Comparison of ENCODE assay signal across 26 cellular contexts in the genomic region with DNA sequence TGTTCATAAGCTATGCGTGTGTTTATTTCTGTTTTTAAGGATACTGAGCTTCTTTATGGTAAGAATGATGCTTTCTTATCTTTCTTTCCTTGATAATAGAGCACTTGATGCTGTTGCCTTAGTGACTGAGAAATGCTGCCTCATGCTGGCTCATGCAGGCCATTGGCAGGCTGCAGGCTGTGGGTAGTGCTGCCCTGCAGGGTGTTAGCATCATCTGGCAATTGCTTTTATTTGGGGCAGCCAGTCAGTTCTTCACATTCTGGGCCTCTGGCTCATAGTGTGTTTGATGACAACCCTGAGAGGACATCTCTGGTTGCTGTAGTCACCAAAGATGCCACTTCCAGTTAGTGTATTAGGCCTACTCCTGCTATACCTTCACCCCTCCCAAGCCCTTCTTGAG.
"Had no signal": no experiment of that assay in that cellular context is flagged by ENCODE, and none has a peak within 500 bp of the region (broad histone marks: within the 10 kb centered on the region; RNA-seq: fewer than 3 reads in every experiment).

No MANE protein-coding gene starts in this region.

- DNase-seq: activated CD4-positive, alpha-beta memory T cell treated with anti-CD3 and anti-CD28 coated beads for 36 hours; activated CD4-positive, alpha-beta T cell treated with anti-CD3 and anti-CD28 coated beads for 1 hour; activated CD4-positive, alpha-beta T cell treated with anti-CD3 and anti-CD28 coated beads for 4 hours; activated CD4-positive, alpha-beta T cell treated with anti-CD3 and anti-CD28 coated beads, Interleukin-2, amount 50 U/mL, for 1 hour; activated CD8-positive, alpha-beta memory T cell treated with anti-CD3 and anti-CD28 coated beads, Interleukin-2, amount 10 ng/mL, durations not matched to agents 7 days and 5 days; activated CD8-positive, alpha-beta memory T cell treated with anti-CD3 and anti-CD28 coated beads, Interleukin-2, amount 50 U/mL, for 4 hours; activated CD8-positive, alpha-beta T cell treated with anti-CD3 and anti-CD28 coated beads, Interleukin-2, amount 10 ng/mL, durations not matched to agents 7 days and 5 days; activated effector memory CD4-positive, alpha-beta T cell treated with anti-CD3 and anti-CD28 coated beads, Interleukin-2, amount 50 U/mL, for 16 hours; activated naive CD4-positive, alpha-beta T cell treated with anti-CD3 and anti-CD28 coated beads for 36 hours; activated naive CD8-positive, alpha-beta T cell treated with anti-CD3 and anti-CD28 coated beads for 36 hours; activated naive CD8-positive, alpha-beta T cell treated with anti-CD3 and anti-CD28 coated beads, Interleukin-2, amount 50 U/mL, for 24 hours; activated T-cell treated with anti-CD3 and anti-CD28 coated beads, Interleukin-2, amount 50 U/mL, for 1 hour; activated T-cell treated with anti-CD3 and anti-CD28 coated beads, Interleukin-2, amount 50 U/mL, for 48 hours; adrenal gland; amygdala; aorta; body of pancreas; caudate nucleus; effector CD8-positive, alpha-beta T cell; foreskin fibroblast; head of caudate nucleus; T-helper 2 cell had no signal

- H3K9me3 Mint-ChIP-seq: activated CD4-positive, alpha-beta memory T cell treated with anti-CD3 and anti-CD28 coated beads for 36 hours; activated naive CD4-positive, alpha-beta T cell treated with anti-CD3 and anti-CD28 coated beads for 36 hours; activated naive CD4-positive, alpha-beta T cell treated with anti-CD3 and anti-CD28 coated beads, Interleukin-2, amount 50 U/mL, for 24 hours; activated naive CD8-positive, alpha-beta T cell treated with anti-CD3 and anti-CD28 coated beads for 36 hours; activated naive CD8-positive, alpha-beta T cell treated with anti-CD3 and anti-CD28 coated beads, Interleukin-2, amount 50 U/mL, for 24 hours; activated T-helper 1 cell treated with anti-CD3 and anti-CD28 coated beads, Interleukin-12 subunit alpha, Interleukin-12 subunit beta, Interleukin-2, Interleukin-4 antibody, amounts not matched to agents 30 ng/mL and 10 ng/mL and 1 ng/mL, durations not matched to agents 14 hours and 24 hours and 36 hours; activated T-helper 2 cell treated with anti-CD3 and anti-CD28 coated beads, Interferon-gamma antibody, Interleukin-2, Interleukin-4, amounts not matched to agents 10 μg/mL and 5 μg/mL and 100 μg/mL, durations not matched to agents 14 hours and 24 hours and 36 hours had no signal

- H3K4me1 Mint-ChIP-seq: activated CD8-positive, alpha-beta memory T cell treated with anti-CD3 and anti-CD28 coated beads, Interleukin-2, amount 10 ng/mL, durations not matched to agents 7 days and 5 days; activated naive CD4-positive, alpha-beta T cell treated with anti-CD3 and anti-CD28 coated beads, Interleukin-2, amount 50 U/mL, for 24 hours; activated naive CD8-positive, alpha-beta T cell treated with anti-CD3 and anti-CD28 coated beads for 36 hours; activated naive CD8-positive, alpha-beta T cell treated with anti-CD3 and anti-CD28 coated beads, Interleukin-2, amount 50 U/mL, for 24 hours had no signal

- H3K4me3 Mint-ChIP-seq: activated CD4-positive, alpha-beta memory T cell treated with anti-CD3 and anti-CD28 coated beads for 36 hours; activated CD8-positive, alpha-beta memory T cell treated with anti-CD3 and anti-CD28 coated beads, Interleukin-2, amount 10 ng/mL, durations not matched to agents 7 days and 5 days; activated CD8-positive, alpha-beta T cell treated with anti-CD3 and anti-CD28 coated beads, Interleukin-2, amount 10 ng/mL, durations not matched to agents 7 days and 5 days; activated naive CD4-positive, alpha-beta T cell treated with anti-CD3 and anti-CD28 coated beads for 36 hours; activated naive CD4-positive, alpha-beta T cell treated with anti-CD3 and anti-CD28 coated beads, Interleukin-2, amount 50 U/mL, for 24 hours; activated naive CD8-positive, alpha-beta T cell treated with anti-CD3 and anti-CD28 coated beads for 36 hours; activated naive CD8-positive, alpha-beta T cell treated with anti-CD3 and anti-CD28 coated beads, Interleukin-2, amount 50 U/mL, for 24 hours; activated T-helper 1 cell treated with anti-CD3 and anti-CD28 coated beads, Interleukin-12 subunit alpha, Interleukin-12 subunit beta, Interleukin-2, Interleukin-4 antibody, amounts not matched to agents 30 ng/mL and 10 ng/mL and 1 ng/mL, durations not matched to agents 14 hours and 24 hours and 36 hours had no signal

- H3K9me3 ChIP-seq: adrenal gland, body of pancreas had no signal

- H3K4me1 ChIP-seq: adrenal gland, body of pancreas had no signal

- ATAC-seq: activated CD8-positive, alpha-beta memory T cell treated with anti-CD3 and anti-CD28 coated beads, Interleukin-2, amount 10 ng/mL, durations not matched to agents 7 days and 5 days; activated CD8-positive, alpha-beta T cell treated with anti-CD3 and anti-CD28 coated beads, Interleukin-2, amount 10 ng/mL, durations not matched to agents 7 days and 5 days; activated naive CD8-positive, alpha-beta T cell treated with anti-CD3 and anti-CD28 coated beads, Interleukin-2, amount 50 U/mL, for 24 hours; body of pancreas; esophagus mucosa had no signal

- H3K27ac Mint-ChIP-seq: activated CD4-positive, alpha-beta memory T cell treated with anti-CD3 and anti-CD28 coated beads for 36 hours; activated CD8-positive, alpha-beta memory T cell treated with anti-CD3 and anti-CD28 coated beads, Interleukin-2, amount 10 ng/mL, durations not matched to agents 7 days and 5 days; activated CD8-positive, alpha-beta T cell treated with anti-CD3 and anti-CD28 coated beads, Interleukin-2, amount 10 ng/mL, durations not matched to agents 7 days and 5 days; activated naive CD4-positive, alpha-beta T cell treated with anti-CD3 and anti-CD28 coated beads for 36 hours; activated naive CD4-positive, alpha-beta T cell treated with anti-CD3 and anti-CD28 coated beads, Interleukin-2, amount 50 U/mL, for 24 hours; activated naive CD8-positive, alpha-beta T cell treated with anti-CD3 and anti-CD28 coated beads for 36 hours; activated naive CD8-positive, alpha-beta T cell treated with anti-CD3 and anti-CD28 coated beads, Interleukin-2, amount 50 U/mL, for 24 hours; activated T-helper 1 cell treated with anti-CD3 and anti-CD28 coated beads, Interleukin-12 subunit alpha, Interleukin-12 subunit beta, Interleukin-2, Interleukin-4 antibody, amounts not matched to agents 30 ng/mL and 10 ng/mL and 1 ng/mL, durations not matched to agents 14 hours and 24 hours and 36 hours; activated T-helper 2 cell treated with anti-CD3 and anti-CD28 coated beads, Interferon-gamma antibody, Interleukin-2, Interleukin-4, amounts not matched to agents 10 μg/mL and 5 μg/mL and 100 μg/mL, durations not matched to agents 14 hours and 24 hours and 36 hours had no signal

- H3K36me3 ChIP-seq: adrenal gland had no signal

- H3K4me3 ChIP-seq: adrenal gland, body of pancreas had no signal

- H3K36me3 Mint-ChIP-seq: activated CD4-positive, alpha-beta memory T cell treated with anti-CD3 and anti-CD28 coated beads for 36 hours; activated CD8-positive, alpha-beta memory T cell treated with anti-CD3 and anti-CD28 coated beads, Interleukin-2, amount 10 ng/mL, durations not matched to agents 7 days and 5 days; activated naive CD4-positive, alpha-beta T cell treated with anti-CD3 and anti-CD28 coated beads, Interleukin-2, amount 50 U/mL, for 24 hours; activated naive CD8-positive, alpha-beta T cell treated with anti-CD3 and anti-CD28 coated beads for 36 hours had no signal

- H3K27me3 ChIP-seq: body of pancreas had no signal

- H3K27ac ChIP-seq: adrenal gland, body of pancreas had no signal
